In genomic region chr10:126013489-126014281, GRCh38 we compare ENCODE assay signal across 9 cellular contexts.
DNase-seq lines count a peak whose midpoint lies in the region; ATAC-seq and TF ChIP-seq lines count a peak whose summit lies in the region.
"Had no signal": no experiment of that assay in that cellular context is flagged by ENCODE, and none has a peak within 500 bp of the region (broad histone marks: within the 10 kb centered on the region; RNA-seq: fewer than 3 reads in every experiment).

No MANE protein-coding gene starts in this region.

- DNase-seq in stimulated activated CD4-positive, alpha-beta T cell treated with anti-CD3 and anti-CD28 coated beads, Interleukin-15, amount 100 ng/mL, for 24 hours = peak; percentile 24
- no peak for DNase-seq in stimulated activated CD4-positive, alpha-beta T cell treated with anti-CD3 and anti-CD28 coated beads, Interleukin-4, amount 100 ng/mL, for 1 hour
- DNase-seq in HPDE6-E6E7 (ENCODE audit: extremely low spot score) (peak; percentile 78), dedifferentiated amniotic fluid mesenchymal stem cell (ENCODE audit: extremely low spot score) (peak; percentile 45), type B pancreatic cell (ENCODE audit: extremely low spot score, unreplicated experiment) (no peak), NCI-H524 treated with DMSO at 0.1 percent for 48 hours (lab: John Stamatoyannopoulos, UW) (no peak), occipital lobe (lab: John Stamatoyannopoulos, UW) (no peak)

- no peaks in the 10 kb centered on the region for H3K9me3 Mint-ChIP-seq in type B pancreatic cell
- H3K9me3 Mint-ChIP-seq: activated naive CD4-positive, alpha-beta T cell treated with anti-CD3 and anti-CD28 coated beads, Interleukin-2, amount 50 U/mL, for 24 hours had no signal

- peak overlapping the region; percentile 25 for H3K27ac Mint-ChIP-seq in type B pancreatic cell
- H3K27ac Mint-ChIP-seq: activated naive CD4-positive, alpha-beta T cell treated with anti-CD3 and anti-CD28 coated beads, Interleukin-2, amount 50 U/mL, for 24 hours had no signal

- peaks cover 28% of the 10 kb centered on the region for H3K4me1 Mint-ChIP-seq in type B pancreatic cell (ENCODE audit: unreplicated experiment)
- H3K4me1 Mint-ChIP-seq: activated naive CD4-positive, alpha-beta T cell treated with anti-CD3 and anti-CD28 coated beads, Interleukin-2, amount 50 U/mL, for 24 hours had no signal

- H3K4me3 Mint-ChIP-seq in type B pancreatic cell = no peak overlapping the region
- H3K4me3 Mint-ChIP-seq: activated naive CD4-positive, alpha-beta T cell treated with anti-CD3 and anti-CD28 coated beads, Interleukin-2, amount 50 U/mL, for 24 hours had no signal

- H3K27me3 Mint-ChIP-seq in type B pancreatic cell = no peaks in the 10 kb centered on the region

- ATAC-seq in GM21786 (IDR thresholded peaks at IDR 0.05; ENCODE audit: unreplicated experiment) = no peak

- H3K36me3 Mint-ChIP-seq in type B pancreatic cell = peaks cover 21% of the 10 kb centered on the region
- H3K36me3 Mint-ChIP-seq: activated naive CD4-positive, alpha-beta T cell treated with anti-CD3 and anti-CD28 coated beads, Interleukin-2, amount 50 U/mL, for 24 hours had no signal

- TF ChIP-seq CTCF in type B pancreatic cell (conservative IDR thresholded peaks at IDR 0.05) = no peak

Comparison
In these comparisons a context has a peak if more than half of its experiments do, and no peak if none do; other contexts are left out.
1. DNase-seq: peak in stimulated activated CD4-positive, alpha-beta T cell treated with anti-CD3 and anti-CD28 coated beads, Interleukin-15, amount 100 ng/mL, for 24 hours (single experiment), HPDE6-E6E7 (single experiment) and dedifferentiated amniotic fluid mesenchymal stem cell (single experiment); none in stimulated activated CD4-positive, alpha-beta T cell treated with anti-CD3 and anti-CD28 coated beads, Interleukin-4, amount 100 ng/mL, for 1 hour (single experiment), type B pancreatic cell (single experiment), NCI-H524 treated with DMSO at 0.1 percent for 48 hours (single experiment) and occipital lobe (single experiment).